In the genomic region with DNA sequence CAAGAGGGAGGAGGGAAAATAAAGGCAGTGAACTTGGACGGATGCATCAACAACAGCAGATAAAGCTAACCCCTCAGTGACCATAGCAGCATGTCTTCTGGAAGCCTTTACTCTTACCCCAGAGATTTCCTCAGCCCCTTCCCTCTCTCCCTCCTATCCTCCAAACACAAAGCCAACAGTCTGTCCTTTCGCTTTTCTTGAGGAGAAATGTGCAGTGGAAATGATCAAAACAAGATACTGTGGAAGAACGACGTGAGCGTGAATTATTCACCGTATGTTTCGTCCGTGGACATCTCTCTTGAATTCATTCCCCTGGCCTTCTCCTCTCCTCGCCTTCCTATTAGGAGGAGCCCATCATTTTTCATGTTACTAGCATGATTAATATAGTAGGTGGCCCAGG, we compare ENCODE assay signal across 14 cellular contexts. TPM values are rescaled to one million over a fixed set of nuclear protein-coding genes. Genes with fewer than 3 reads are reported as not detected.
DNase-seq lines count a peak whose midpoint lies in the region; ATAC-seq, FAIRE-seq and TF ChIP-seq lines count a peak whose summit lies in the region.
"Had no signal": no experiment of that assay in that cellular context is flagged by ENCODE, and none has a peak within 500 bp of the region (broad histone marks: within the 10 kb centered on the region; RNA-seq: fewer than 3 reads in every experiment).

No MANE protein-coding gene starts in this region.

- H3K27ac Mint-ChIP-seq in CD4-positive, alpha-beta memory T cell = peak overlapping the region in 4 of 7 donors; percentile 64 to 79 (median 70)
- H3K27ac Mint-ChIP-seq in astrocyte (ENCODE audit: unreplicated experiment) (no peak overlapping the region), nephron (no peak overlapping the region)

- H3K36me3 ChIP-seq in CD4-positive, alpha-beta memory T cell (ENCODE audit: insufficient read depth, low read length) = no peaks in the 10 kb centered on the region
- H3K36me3 ChIP-seq in astrocyte (ENCODE audit: insufficient read depth, low read length) = no peaks in the 10 kb centered on the region

- H3K4me1 ChIP-seq in CD4-positive, alpha-beta memory T cell (ENCODE audit: insufficient read depth, low read length) = peaks cover 74% of the 10 kb centered on the region
- peaks cover 13% of the 10 kb centered on the region for H3K4me1 ChIP-seq in astrocyte (ENCODE audit: insufficient read depth, low read length)

- peaks cover 2 to 50% (median 24%) of the 10 kb centered on the region in 8 donors for H3K9me3 Mint-ChIP-seq in CD4-positive, alpha-beta memory T cell
- H3K9me3 Mint-ChIP-seq in astrocyte (ENCODE audit: unreplicated experiment) (peaks cover 38% of the 10 kb centered on the region), nephron (peaks cover 4% of the 10 kb centered on the region)

- CTCF ChIA-PET in AG04449 (lab: Yijun Ruan, JAX) = interaction anchor here (0.9 to 2.8 kb wide), 5 partner anchors 8 to 533 kb away, joined by 3 to 9 read pairs (median 6); partner anchors contain the start of gene NRN1
- CTCF ChIA-PET in CD4-positive, alpha-beta memory T cell (lab: Charles Lee; ENCODE audit: partially characterized antibody) = interaction anchor here (1.2 kb wide), 1 partner anchor 10 kb away, joined by 5 read pairs; no protein-coding TSS in a partner anchor

- peaks cover 5% of the 10 kb centered on the region for H4K20me1 ChIP-seq in astrocyte (ENCODE audit: insufficient read depth, low read length)

- DNase-seq in AG04449 (ENCODE audit: low read depth, low spot score) = no peak
- no peak for DNase-seq in CD4-positive, alpha-beta memory T cell
- DNase-seq in astrocyte (ENCODE audit: low read depth) = no peak
- DNase-seq in NCI-H1105 treated with DMSO at 0.1 percent for 48 hours (lab: John Stamatoyannopoulos, UW) = no peak
- DNase-seq in activated naive CD4-positive, alpha-beta T cell (lab: John Stamatoyannopoulos, UW) = no peak
- DNase-seq: activated naive CD4-positive, alpha-beta T cell treated with anti-CD3 and anti-CD28 coated beads, Interleukin-2, amount 50 U/mL, for 16 hours; Calu3; NCI-H446 had no signal

- no peak overlapping the region for H3K4me2 ChIP-seq in astrocyte (ENCODE audit: low read length)

- H3K27me3 Mint-ChIP-seq in CD4-positive, alpha-beta memory T cell = peaks cover 81 to 86% of the 10 kb centered on the region in 2 donors
- H3K27me3 Mint-ChIP-seq in astrocyte (ENCODE audit: low read depth, unreplicated experiment) (peaks cover 90% of the 10 kb centered on the region), nephron (ENCODE audit: low read depth) (peaks cover 100% of the 10 kb centered on the region)

- no peak overlapping the region for H3K27ac ChIP-seq in CD4-positive, alpha-beta memory T cell (ENCODE audit: low read depth, low read length)
- H3K27ac ChIP-seq in astrocyte (ENCODE audit: low read depth, low read length) = no peak overlapping the region
- H3K27ac ChIP-seq: RWPE1, VCaP had no signal

- H3K4me1 Mint-ChIP-seq in CD4-positive, alpha-beta memory T cell = peaks cover 39 to 92% (median 62%) of the 10 kb centered on the region in 4 donors
- no peaks in the 10 kb centered on the region for H3K4me1 Mint-ChIP-seq in astrocyte (ENCODE audit: low read depth, unreplicated experiment)
- peaks cover 43% of the 10 kb centered on the region for H3K4me1 Mint-ChIP-seq in nephron

- intact Hi-C loops in CD4-positive, alpha-beta memory T cell (cut with micrococcal nuclease) = loop anchor here (10.0 kb wide), 1 partner anchor 133 kb away; no protein-coding TSS in a partner anchor

- H2AFZ ChIP-seq in astrocyte (ENCODE audit: low read depth, low read length) = no peak overlapping the region

- no peaks in the 10 kb centered on the region for H3K79me2 ChIP-seq in astrocyte (ENCODE audit: insufficient read depth, low read length)

- peak overlapping the region; percentile 16 for H3K4me3 ChIP-seq in AG04449 (ENCODE audit: low read depth, low read length)
- H3K4me3 ChIP-seq in CD4-positive, alpha-beta memory T cell (ENCODE audit: low read length in 2 of 2) = no peak overlapping the region
- no peak overlapping the region for H3K4me3 ChIP-seq in astrocyte (ENCODE audit: insufficient read depth, low read depth, low read length)

- H3K9ac ChIP-seq in astrocyte (ENCODE audit: low read length) = no peak overlapping the region

- ATAC-seq in HG03139 (IDR thresholded peaks at IDR 0.05; ENCODE audit: unreplicated experiment) = no peak

- H3K4me3 Mint-ChIP-seq in CD4-positive, alpha-beta memory T cell = peak overlapping the region; percentile 34 to 96 (median 76)
- H3K4me3 Mint-ChIP-seq in astrocyte (ENCODE audit: unreplicated experiment) (peak overlapping the region; percentile 34), nephron (peak overlapping the region; percentile 35 to 77 (median 53))

- peaks cover 97% of the 10 kb centered on the region for H3K27me3 ChIP-seq in CD4-positive, alpha-beta memory T cell (ENCODE audit: insufficient read depth, low read length)
- H3K27me3 ChIP-seq in astrocyte (ENCODE audit: insufficient read depth, low read length) = peaks cover 96% of the 10 kb centered on the region

- H3K36me3 Mint-ChIP-seq in CD4-positive, alpha-beta memory T cell = peaks cover 7 to 14% of the 10 kb centered on the region in 2 donors
- peaks cover 16% of the 10 kb centered on the region for H3K36me3 Mint-ChIP-seq in astrocyte (ENCODE audit: low read depth, unreplicated experiment)
- H3K36me3 Mint-ChIP-seq in nephron (ENCODE audit: low read depth) = no peaks in the 10 kb centered on the region

- TF ChIP-seq CTCF in AG04449 (IDR thresholded peaks at IDR 0.05; ENCODE audit: insufficient read depth, low read length, missing control alignments) (no peak), astrocyte (IDR thresholded peaks at IDR 0.05; ENCODE audit: insufficient read depth, low read depth, low read length) (no peak), nephron (IDR thresholded peaks at IDR 0.05; ENCODE audit: unreplicated experiment in 3 of 3) (no peak)

- peak; percentile 45 for FAIRE-seq in astrocyte (lab: Jason Lieb, UNC)
- FAIRE-seq: GM12878 had no signal

- H3K9me3 ChIP-seq in CD4-positive, alpha-beta memory T cell (ENCODE audit: control insufficient read depth in 1 of 2, low read length in 2 of 2) = no peaks in the 10 kb centered on the region
- H3K9me3 ChIP-seq in astrocyte (ENCODE audit: insufficient read depth, low read depth, low read length) = peaks cover 15% of the 10 kb centered on the region

- POLR2A ChIA-PET in AG04449 (lab: Yijun Ruan, JAX) = interaction anchor here (2.1 kb wide), 1 partner anchor 9 kb away, joined by 11 read pairs; the partner anchor contains the start of gene NRN1
- POLR2A ChIA-PET in CD4-positive, alpha-beta memory T cell (lab: Charles Lee; ENCODE audit: partially characterized antibody) = interaction anchor here (0.9 kb wide), 1 partner anchor 10 kb away, joined by 3 read pairs; no protein-coding TSS in a partner anchor

RNA-seq across cellular contexts. Expression of gene NRN1, which starts 8.5 kb away (rescaled TPM):
- under 1 TPM in 1 of 2 experiments, not detected in 1; 0.49 TPM for total RNA-seq in CD4-positive, alpha-beta memory T cell
- polyA plus RNA-seq in CD4-positive, alpha-beta memory T cell = not detected
- total RNA-seq in astrocyte = 0.82 and 1.0 TPM in 2 replicates
- total RNA-seq: Calu3, smooth muscle cell had no signal

Comparison
In these comparisons a context has a peak if more than half of its experiments do, and no peak if none do; other contexts are left out.
1. H3K27ac Mint-ChIP-seq: peak in CD4-positive, alpha-beta memory T cell (4 of 7); none in astrocyte (single experiment) and nephron (0 of 3).
2. Peak in every context shown above with its lines, with median percentiles within 50 percentile points of each other: H3K4me3 Mint-ChIP-seq.